8 cellular contexts compared by ENCODE assay signal in genomic region chr12:6961278-6961694, GRCh38. TPM values are rescaled to one million over a fixed set of nuclear protein-coding genes. Genes with fewer than 3 reads are reported as not detected.
DNase-seq lines count a peak whose midpoint lies in the region; ATAC-seq lines count a peak whose summit lies in the region.

No MANE protein-coding gene starts in this region.

- DNase-seq in DMS79 (lab: John Stamatoyannopoulos, UW): peak; percentile 33
- DNase-seq in Karpas-422: peak; percentile 75
- DNase-seq in activated CD4-positive, alpha-beta T cell treated with anti-CD3 and anti-CD28 coated beads, Interleukin-2, amount 50 U/mL, for 1 hour: peak; percentile 90
- DNase-seq in effector CD8-positive, alpha-beta T cell (lab: John Stamatoyannopoulos, UW): peak; percentile 76
- peak; percentile 77 for DNase-seq in naive B cell
- DNase-seq in stimulated activated naive CD4-positive, alpha-beta T cell treated with Interleukin-2 at 50 U/mL for 16 hours (lab: John Stamatoyannopoulos, UW): peak; percentile 96

- no peaks in the 10 kb centered on the region for H3K9me2 ChIP-seq in Karpas-422 (replicated peaks; ENCODE audit: insufficient read depth, low read length)

- H3K27ac Mint-ChIP-seq in naive B cell: peak overlapping the region; percentile 94 to 99 (median 98)

- H2AFZ ChIP-seq in Karpas-422 (ENCODE audit: low read length): no peak overlapping the region

- peaks cover 24 to 43% of the 10 kb centered on the region in 2 donors for H3K36me3 Mint-ChIP-seq in naive B cell

- H3K4me3 Mint-ChIP-seq in naive B cell: peak overlapping the region; percentile 82 to 98 (median 95)

- peak overlapping the region; percentile 44 for H3K9ac ChIP-seq in Karpas-422 (ENCODE audit: low read length)

- H3K9me3 Mint-ChIP-seq in naive B cell: no peaks in the 10 kb centered on the region

- peaks cover 77% of the 10 kb centered on the region for H3K4me1 ChIP-seq in Karpas-422 (ENCODE audit: low read length)

- no peak overlapping the region; the same call in 1 of the 2 replicates for H3K4me3 ChIP-seq in Karpas-422 (ENCODE audit: low read length)

- H3K4me1 Mint-ChIP-seq in naive B cell: peaks cover 69 to 84% (median 84%) of the 10 kb centered on the region in 3 donors

- no peaks in the 10 kb centered on the region for H3K79me2 ChIP-seq in Karpas-422 (ENCODE audit: low read length)

- H3K27ac ChIP-seq in Karpas-422 (ENCODE audit: low read length): peak overlapping the region; percentile 79

- peak; percentile 44 to 47 for ATAC-seq in naive B cell (ENCODE audit: low read depth in 2 of 2)
- no peak for ATAC-seq in HG03135 (IDR thresholded peaks at IDR 0.05; ENCODE audit: unreplicated experiment)
- no peak for ATAC-seq in GM18519 (IDR thresholded peaks at IDR 0.05; ENCODE audit: low FRiP score, unreplicated experiment)

- peaks cover 23% of the 10 kb centered on the region; the same call in 1 of the 2 replicates for H3K36me3 ChIP-seq in Karpas-422 (ENCODE audit: insufficient read depth, low read length)

- peaks cover 14% of the 10 kb centered on the region; the same call in 1 of the 2 replicates for H4K20me1 ChIP-seq in Karpas-422 (ENCODE audit: insufficient read depth, low read depth, low read length)

- no peaks in the 10 kb centered on the region for H3K27me3 Mint-ChIP-seq in naive B cell

- no peaks in the 10 kb centered on the region for H3K27me3 ChIP-seq in Karpas-422 (ENCODE audit: low read length)

- H3K9me3 ChIP-seq in Karpas-422 (ENCODE audit: low read length): no peaks in the 10 kb centered on the region

- H3K4me2 ChIP-seq in Karpas-422 (ENCODE audit: low read depth, low read length, poor library complexity, severe bottlenecking): peak overlapping the region; percentile 38

RNA-seq across cellular contexts. Expression of gene PHB2, which starts 9.2 kb away (rescaled TPM):
- 353 and 644 TPM in 2 replicates for total RNA-seq in Karpas-422 (2014; rRNA removed; shearing (Covaris generic); ENCODE audit: low replicate concordance)
- polyA plus RNA-seq in naive B cell (ENCODE audit: low read depth in 6 of 6): 100 to 1,000 TPM; 107 to 127 (median 114) TPM

RNA-seq across cellular contexts. Expression of gene EMG1, which starts 9.4 kb away (rescaled TPM):
- 56.6 and 71.1 TPM in 2 replicates for total RNA-seq in Karpas-422 (2014; rRNA removed; shearing (Covaris generic); ENCODE audit: low replicate concordance)
- 10 to 100 TPM; 69.7 to 82.7 (median 80.4) TPM for polyA plus RNA-seq in naive B cell (ENCODE audit: low read depth in 6 of 6)

RNA-seq across cellular contexts. Expression of gene PTPN6, which starts 10.1 kb away (rescaled TPM):
- 411 and 673 TPM in 2 replicates for total RNA-seq in Karpas-422 (2014; rRNA removed; shearing (Covaris generic); ENCODE audit: low replicate concordance)
- 1,000 to 10,000 TPM in 1 of 6 donors, 100 to 1,000 TPM in 5; 398 to 1,059 (median 612) TPM for polyA plus RNA-seq in naive B cell (ENCODE audit: low read depth in 6 of 6)

RNA-seq across cellular contexts. Expression of gene C12orf57, which starts 17.5 kb away (rescaled TPM):
- 264 and 402 TPM in 2 replicates for total RNA-seq in Karpas-422 (2014; rRNA removed; shearing (Covaris generic); ENCODE audit: low replicate concordance)
- 100 to 1,000 TPM; 126 to 211 (median 194) TPM for polyA plus RNA-seq in naive B cell (ENCODE audit: low read depth in 6 of 6)

RNA-seq across cellular contexts. Expression of gene RNU7-1, which starts 17.7 kb away (rescaled TPM):
- total RNA-seq in Karpas-422 (2014; rRNA removed; shearing (Covaris generic); ENCODE audit: low replicate concordance): not detected in 2 replicates
- not detected for polyA plus RNA-seq in naive B cell (ENCODE audit: low read depth in 6 of 6)

Comparison
In these comparisons a context has a peak if more than half of its experiments do, and no peak if none do; other contexts are left out.
1. DNase-seq: peak in every context shown above with its lines; median percentile 96 in stimulated activated naive CD4-positive, alpha-beta T cell treated with Interleukin-2 at 50 U/mL for 16 hours; 90 in activated CD4-positive, alpha-beta T cell treated with anti-CD3 and anti-CD28 coated beads, Interleukin-2, amount 50 U/mL, for 1 hour; 77 in naive B cell; 76 in effector CD8-positive, alpha-beta T cell; 75 in Karpas-422; 33 in DMS79.
2. ATAC-seq: peak in naive B cell (2 of 2); none in HG03135 (single experiment) and GM18519 (single experiment).